15 cellular contexts compared by ENCODE assay signal in the genomic region with DNA sequence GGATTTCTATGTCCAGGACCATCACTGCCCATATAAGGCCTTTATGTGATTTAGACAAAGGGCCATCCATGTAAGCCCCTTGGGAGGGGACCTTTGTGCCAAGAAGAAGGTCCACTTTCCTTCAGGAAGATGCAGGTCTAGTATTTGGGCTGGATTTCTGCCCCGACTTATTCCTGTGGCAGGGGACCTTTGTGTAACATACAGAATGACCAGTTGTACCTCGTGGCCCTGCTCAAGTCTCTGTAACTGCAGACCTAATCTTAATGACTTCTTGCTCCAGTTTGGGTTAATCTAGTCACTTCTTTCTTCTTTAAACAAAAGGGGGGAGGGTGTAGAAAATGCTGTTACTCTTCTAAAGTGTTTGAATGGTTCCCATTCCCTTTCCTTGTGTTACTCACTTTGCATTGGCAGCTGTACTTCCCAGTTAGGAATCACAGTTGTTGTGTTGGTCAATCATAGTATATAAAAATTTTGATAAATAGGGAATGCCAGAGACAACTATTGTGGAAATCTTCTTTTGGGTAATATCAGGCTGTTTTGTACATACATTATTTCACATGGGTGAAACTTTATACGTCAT. TPM values are rescaled to one million over a fixed set of nuclear protein-coding genes. Genes with fewer than 3 reads are reported as not detected.
A peak's percentile ranks its signal among the peaks of the same experiment; 100 is the strongest.
DNase-seq lines count a peak whose midpoint lies in the region; ATAC-seq and TF ChIP-seq lines count a peak whose summit lies in the region.
"Had no signal": no experiment of that assay in that cellular context is flagged by ENCODE, and none has a peak within 500 bp of the region (broad histone marks: within the 10 kb centered on the region; RNA-seq: fewer than 3 reads in every experiment).

No MANE protein-coding gene starts in this region.

- H3K9me3 ChIP-seq in left lung (no peaks in the 10 kb centered on the region), smooth muscle cell (replicated peaks; ENCODE audit: low read depth) (no peaks in the 10 kb centered on the region)
- H3K9me3 ChIP-seq: neutrophil had no signal

- H3K27ac Mint-ChIP-seq in MCF 10A (ENCODE audit: low read depth, unreplicated experiment), result peak overlapping the region; percentile 96
- H3K27ac Mint-ChIP-seq: T-helper 2 cell treated with Interferon-gamma antibody and Interleukin-4, amounts not matched to agents 5 μg/mL and 100 μg/mL, for 36 hours had no signal

- H3K4me1 Mint-ChIP-seq in MCF 10A (ENCODE audit: insufficient read depth, unreplicated experiment), result peaks cover 46% of the 10 kb centered on the region

- H3K36me3 ChIP-seq in left lung, result no peaks in the 10 kb centered on the region
- no peaks in the 10 kb centered on the region for H3K36me3 ChIP-seq in smooth muscle cell (ENCODE audit: low read depth)

- peaks cover 8% of the 10 kb centered on the region for H3F3A ChIP-seq in smooth muscle cell (ENCODE audit: low read depth)

- no peak for ATAC-seq in left lung

- 76% methylated on average over 3 of the region's 3 CpGs for WGBS in smooth muscle cell (ENCODE audit: low lambda C conversion rate)

- H3K4me1 ChIP-seq in left lung (peaks cover 21 to 44% of the 10 kb centered on the region in 2 donors), smooth muscle cell (ENCODE audit: low read depth) (peaks cover 6% of the 10 kb centered on the region)

- H3K79me2 ChIP-seq in smooth muscle cell (ENCODE audit: low read depth), result no peaks in the 10 kb centered on the region

- H3K27me3 ChIP-seq in left lung (no peaks in the 10 kb centered on the region), smooth muscle cell (ENCODE audit: low read depth) (no peaks in the 10 kb centered on the region)
- H3K27me3 ChIP-seq: neutrophil had no signal

- H3K36me3 Mint-ChIP-seq in MCF 10A (ENCODE audit: insufficient read depth, unreplicated experiment), result peaks cover 6% of the 10 kb centered on the region

- peak overlapping the region; percentile 46 for H3K4me3 Mint-ChIP-seq in MCF 10A (ENCODE audit: unreplicated experiment)
- H3K4me3 Mint-ChIP-seq: T-helper 2 cell treated with Interferon-gamma antibody and Interleukin-4, amounts not matched to agents 5 μg/mL and 100 μg/mL, for 36 hours had no signal

- no peak overlapping the region for H2AFZ ChIP-seq in smooth muscle cell (ENCODE audit: low read depth)
- H2AFZ ChIP-seq: PC-9 had no signal

- intact Hi-C loops in MCF 10A (cut with micrococcal nuclease) (loop anchor here (10.0 kb wide), 2 partner anchors 51 to 141 kb away; a partner anchor contains a TSS), left lung (cut with DNase I) (no loop called here)

- H3K27me3 Mint-ChIP-seq in MCF 10A (ENCODE audit: insufficient read depth, unreplicated experiment), result no peaks in the 10 kb centered on the region

- CTCF ChIA-PET in MCF 10A (lab: Yijun Ruan, JAX), result interaction anchor here (0.6 to 2.3 kb wide), 4 partner anchors 7 to 196 kb away, joined by 3 to 7 read pairs (median 3); no protein-coding TSS in a partner anchor

- H3K4me2 ChIP-seq in smooth muscle cell, result no peak overlapping the region
- H3K4me2 ChIP-seq: PC-9 had no signal

- no peaks in the 10 kb centered on the region for H4K20me1 ChIP-seq in smooth muscle cell (ENCODE audit: low read depth)

- TF ChIP-seq CTCF in MCF 10A (IDR thresholded peaks at IDR 0.05; ENCODE audit: unreplicated experiment), result no peak
- no peak for TF ChIP-seq CTCF in left lung (IDR thresholded peaks at IDR 0.05)
- TF ChIP-seq CTCF in smooth muscle cell (IDR thresholded peaks at IDR 0.05; ENCODE audit: borderline replicate concordance, insufficient read depth, poor library complexity, severe bottlenecking), result no peak

- BruUV-seq in MCF 10A (replicated peaks; lab: Mats Ljungman, UMichigan), result no TSS peak

- POLR2A ChIA-PET in MCF 10A (lab: Yijun Ruan, JAX), result interaction anchor here (0.5 to 3.4 kb wide), 17 partner anchors 9 to 172 kb away, joined by 3 to 42 read pairs (median 5); a partner anchor contains a TSS

- H3K27ac ChIP-seq in left lung (peak overlapping the region; percentile 69 to 81), smooth muscle cell (ENCODE audit: low read depth) (peak overlapping the region; percentile 70)
- H3K27ac ChIP-seq: HL-60, neutrophil, PC-9 had no signal

- no peaks in the 10 kb centered on the region for H3K9me3 Mint-ChIP-seq in MCF 10A (ENCODE audit: unreplicated experiment)
- H3K9me3 Mint-ChIP-seq: T-helper 2 cell treated with Interferon-gamma antibody and Interleukin-4, amounts not matched to agents 5 μg/mL and 100 μg/mL, for 36 hours had no signal

- H3K9ac ChIP-seq in smooth muscle cell (ENCODE audit: low read depth), result no peak overlapping the region

- no peak overlapping the region for H3K4me3 ChIP-seq in left lung
- no peak overlapping the region for H3K4me3 ChIP-seq in smooth muscle cell
- H3K4me3 ChIP-seq: PC-9 had no signal

- DNase-seq in LHCN-M2 (ENCODE audit: low read depth) (peak; percentile 56), MCF 10A (ENCODE audit: unreplicated experiment) (peak; percentile 11), left lung (no peak), smooth muscle cell (lab: John Stamatoyannopoulos, UW; ENCODE audit: unreplicated experiment) (no peak), NCI-H2081 treated with DMSO at 0.1 percent for 48 hours (lab: John Stamatoyannopoulos, UW) (no peak), NCI-H1694 (lab: John Stamatoyannopoulos, UW) (no peak), NCI-H146 (lab: John Stamatoyannopoulos, UW) (no peak), GM19238 (ENCODE audit: insufficient read length, low spot score) (no peak)
- DNase-seq: activated CD4-positive, alpha-beta T cell treated with anti-CD3 and anti-CD28 coated beads, Interleukin-2, amount 50 U/mL, for 48 hours; activated effector memory CD4-positive, alpha-beta T cell treated with Interleukin-2 at 50 U/mL for 16 hours; NCI-H2171; PC-9 had no signal

RNA-seq across cellular contexts. Expression of a gene that starts 54.2 kb away (rescaled TPM):
- total RNA-seq in LHCN-M2 (2014; rRNA removed), result 11.9 and 14.7 TPM in 2 replicates
- polyA plus RNA-seq in LHCN-M2 (2012), result 3.0 TPM
- 13.2 and 19.9 TPM in 2 replicates for total RNA-seq in MCF 10A (2022)
- total RNA-seq in left lung, result 10 to 100 TPM; 15.5 to 16.4 TPM
- total RNA-seq in smooth muscle cell, result 21.2 and 22.7 TPM in 2 replicates
- polyA plus RNA-seq in smooth muscle cell, result 6.6 and 7.1 TPM in 2 replicates

RNA-seq across cellular contexts. Expression of a gene that starts 54.8 kb away (rescaled TPM):
- total RNA-seq in LHCN-M2 (2014; rRNA removed) (17.1 and 29.7 TPM in 2 replicates), MCF 10A (2022) (1.6 and 1.8 TPM in 2 replicates), left lung (10 to 100 TPM; 17.9 to 26.7 TPM), smooth muscle cell (12.5 and 16.8 TPM in 2 replicates)
- polyA plus RNA-seq in LHCN-M2 (2012), result 60.8 TPM
- polyA plus RNA-seq in smooth muscle cell, result 20.2 and 28.6 TPM in 2 replicates

Comparison
In these comparisons a context has a peak if more than half of its experiments do, and no peak if none do; other contexts are left out.
1. DNase-seq: peak in LHCN-M2 (single experiment) and MCF 10A (single experiment); none in left lung (0 of 2), smooth muscle cell (single experiment), NCI-H2081 treated with DMSO at 0.1 percent for 48 hours (single experiment), NCI-H1694 (single experiment), NCI-H146 (single experiment) and GM19238 (single experiment).